In genomic region chr15:39729500-39729899, GRCh38 we compare ENCODE assay signal across 26 cellular contexts.
"Had no signal": no experiment of that assay in that cellular context is flagged by ENCODE, and none has a peak within 500 bp of the region (broad histone marks: within the 10 kb centered on the region; RNA-seq: fewer than 3 reads in every experiment).

No MANE protein-coding gene starts in this region.

- H3K4me1 ChIP-seq: neural progenitor cell, parathyroid adenoma, psoas muscle, right lobe of liver, sigmoid colon, stomach, thyroid gland, tibial nerve, upper lobe of left lung, vagina had no signal

- H2AFZ ChIP-seq: neural progenitor cell, parathyroid adenoma had no signal

- H3K4me3 ChIP-seq: neural progenitor cell, ovary, psoas muscle, right lobe of liver, sigmoid colon, stomach, thoracic aorta, thyroid gland, tibial nerve, upper lobe of left lung, vagina had no signal

- H3K36me3 ChIP-seq: neural progenitor cell, ovary, right lobe of liver, sigmoid colon, stomach, thoracic aorta, thyroid gland, tibial nerve, upper lobe of left lung, vagina had no signal

- H3K79me2 ChIP-seq: parathyroid adenoma had no signal

- H3K27me3 ChIP-seq: neural progenitor cell, ovary, right lobe of liver, sigmoid colon, stomach, thyroid gland, tibial nerve, upper lobe of left lung, vagina had no signal

- H3K4me2 ChIP-seq: neural progenitor cell had no signal

- H3K9me3 Mint-ChIP-seq: stimulated activated effector memory CD8-positive, alpha-beta T cell treated with anti-CD3 and anti-CD28 coated beads, Interleukin-12 subunit alpha, Interleukin-12 subunit beta, amount 100 ng/mL, for 72 hours; stimulated activated naive CD8-positive, alpha-beta T cell treated with anti-CD3 and anti-CD28 coated beads, Interleukin-15, Interleukin-2, amounts not matched to agents 100 ng/mL and 50 ng/mL, for 24 hours had no signal

- H3K36me3 Mint-ChIP-seq: stimulated activated effector memory CD8-positive, alpha-beta T cell treated with anti-CD3 and anti-CD28 coated beads, Interleukin-12 subunit alpha, Interleukin-12 subunit beta, amount 100 ng/mL, for 72 hours; stimulated activated naive B cell treated with anti-CD40 and anti-IgM and Interleukin-4, amounts not matched to agents 10 μg/mL and 1 μg/mL and 100 μg/mL, for 72 hours had no signal

- H3K4me1 Mint-ChIP-seq: nephron; neural progenitor cell; stimulated activated effector memory CD8-positive, alpha-beta T cell treated with anti-CD3 and anti-CD28 coated beads, Interleukin-12 subunit alpha, Interleukin-12 subunit beta, amount 100 ng/mL, for 72 hours; stimulated activated naive B cell treated with anti-CD40 and anti-IgM and Interleukin-4, amounts not matched to agents 10 μg/mL and 1 μg/mL and 100 μg/mL, for 72 hours had no signal

- FAIRE-seq: small intestine had no signal

- H3K27me3 Mint-ChIP-seq: progenitor cell of endocrine pancreas had no signal

- H3K27ac ChIP-seq: neural progenitor cell, ovary, parathyroid adenoma, psoas muscle, right lobe of liver, sigmoid colon, stomach, thoracic aorta, thyroid gland, tibial nerve, upper lobe of left lung, vagina had no signal

- H3K9ac ChIP-seq: neural progenitor cell, parathyroid adenoma had no signal

- H3K27ac Mint-ChIP-seq: nephron; neural progenitor cell; progenitor cell of endocrine pancreas; stimulated activated effector memory CD8-positive, alpha-beta T cell treated with anti-CD3 and anti-CD28 coated beads, Interleukin-12 subunit alpha, Interleukin-12 subunit beta, amount 100 ng/mL, for 72 hours; stimulated activated naive B cell treated with anti-CD40 and anti-IgM and Interleukin-4, amounts not matched to agents 10 μg/mL and 1 μg/mL and 100 μg/mL, for 72 hours; stimulated activated naive CD8-positive, alpha-beta T cell treated with anti-CD3 and anti-CD28 coated beads, Interleukin-15, Interleukin-2, amounts not matched to agents 100 ng/mL and 50 ng/mL, for 24 hours had no signal

- ATAC-seq: psoas muscle; right cardiac atrium; right lobe of liver; stimulated activated effector memory CD8-positive, alpha-beta T cell treated with anti-CD3 and anti-CD28 coated beads, Interleukin-12 subunit alpha, Interleukin-12 subunit beta, amount 100 ng/mL, for 72 hours; stimulated activated naive B cell treated with anti-CD40 and anti-IgM and Interleukin-4, amounts not matched to agents 10 μg/mL and 1 μg/mL and 100 μg/mL, for 72 hours had no signal

- H3K9me3 ChIP-seq: ovary, psoas muscle, right lobe of liver, sigmoid colon, stomach, thoracic aorta, thyroid gland, upper lobe of left lung, vagina had no signal

- H3K4me3 Mint-ChIP-seq: nephron; neural progenitor cell; stimulated activated effector memory CD8-positive, alpha-beta T cell treated with anti-CD3 and anti-CD28 coated beads, Interleukin-12 subunit alpha, Interleukin-12 subunit beta, amount 100 ng/mL, for 72 hours; stimulated activated naive B cell treated with anti-CD40 and anti-IgM and Interleukin-4, amounts not matched to agents 10 μg/mL and 1 μg/mL and 100 μg/mL, for 72 hours; stimulated activated naive CD8-positive, alpha-beta T cell treated with anti-CD3 and anti-CD28 coated beads, Interleukin-15, Interleukin-2, amounts not matched to agents 100 ng/mL and 50 ng/mL, for 24 hours had no signal

- DNase-seq: occipital lobe; ovary; posterior cingulate gyrus; psoas muscle; right cardiac atrium; right lobe of liver; sigmoid colon; small intestine; stimulated activated CD4-positive, alpha-beta T cell treated with anti-CD3 and anti-CD28 coated beads, Interleukin-15, amount 100 ng/mL, for 24 hours; stimulated activated CD4-positive, alpha-beta T cell treated with anti-CD3 and anti-CD28 coated beads, Interleukin-2, amount 100 ng/mL, for 24 hours; stimulated activated CD4-positive, alpha-beta T cell treated with anti-CD3 and anti-CD28 coated beads, Interleukin-2, amount 100 ng/mL, for 48 hours; stimulated activated CD4-positive, alpha-beta T cell treated with anti-CD3 and anti-CD28 coated beads, Interleukin-4, amount 100 ng/mL, for 24 hours; stimulated activated naive B cell treated with anti-CD40 and anti-IgM and Interleukin-4, amounts not matched to agents 10 μg/mL and 1 μg/mL and 100 μg/mL, for 72 hours; stimulated activated naive CD4-positive, alpha-beta T cell treated with Interleukin-2 at 50 U/mL for 16 hours; stomach; thyroid gland; upper lobe of left lung had no signal
